8 cellular contexts compared by ENCODE assay signal in the genomic region with DNA sequence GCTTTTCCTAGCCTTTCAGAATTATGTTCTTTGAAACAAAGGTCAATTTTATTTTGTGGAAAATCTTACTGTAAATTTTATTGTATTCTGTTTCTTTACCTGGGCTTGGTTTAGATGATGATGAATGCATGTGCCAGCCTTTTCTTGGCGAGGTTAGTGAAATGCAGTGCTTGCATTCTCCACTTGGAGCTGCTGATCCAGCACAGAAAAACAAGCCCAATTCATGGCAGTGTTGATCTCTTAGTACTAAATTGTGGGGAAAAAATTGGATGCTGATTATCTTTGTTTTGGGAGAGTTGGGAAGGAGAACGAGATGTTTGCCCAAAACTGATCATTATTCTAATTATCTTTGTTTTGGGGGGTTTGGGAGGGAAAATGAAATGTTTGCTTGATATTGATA. TPM values are rescaled to one million over a fixed set of nuclear protein-coding genes. Genes with fewer than 3 reads are reported as not detected.
DNase-seq lines count a peak whose midpoint lies in the region; ATAC-seq and TF ChIP-seq lines count a peak whose summit lies in the region.

No MANE protein-coding gene starts in this region.

- DNase-seq in A172 (ENCODE audit: low spot score), result peak; percentile 69
- peak; percentile 53 for DNase-seq in iris pigment epithelial cell (ENCODE audit: low read depth)
- no peak for DNase-seq in cortex of kidney (lab: John Stamatoyannopoulos, UW)

- no peak for ATAC-seq in GM19467 (IDR thresholded peaks at IDR 0.05; ENCODE audit: unreplicated experiment)
- no peak for ATAC-seq in GM18867 (IDR thresholded peaks at IDR 0.05; ENCODE audit: unreplicated experiment)
- ATAC-seq in GM18511 (IDR thresholded peaks at IDR 0.05; ENCODE audit: unreplicated experiment), result no peak

- H3K27ac ChIP-seq in VCaP, result no peak overlapping the region

- TF ChIP-seq CTCF in GM12873 (IDR thresholded peaks at IDR 0.05; ENCODE audit: insufficient read depth, low read depth, low read length, missing control alignments), result peak; percentile 37
- peak; percentile 75 for TF ChIP-seq CTCF in VCaP (conservative IDR thresholded peaks at IDR 0.05)

RNA-seq across cellular contexts. Expression of a gene that starts 3.7 kb away (rescaled TPM):
- total RNA-seq in A172 (2014; rRNA removed; shearing (Covaris generic)), result 41.0 and 51.5 TPM in 2 replicates

RNA-seq across cellular contexts. Expression of a gene that starts 35.5 kb away (rescaled TPM):
- 33.7 and 37.6 TPM in 2 replicates for total RNA-seq in A172 (2014; rRNA removed; shearing (Covaris generic))
